ENCODE assay signal across 17 cellular contexts in genomic region chr4:139609647-139610046, GRCh38. TPM values are rescaled to one million over a fixed set of nuclear protein-coding genes. Genes with fewer than 3 reads are reported as not detected.
DNase-seq lines count a peak whose midpoint lies in the region; ATAC-seq and TF ChIP-seq lines count a peak whose summit lies in the region.
"Had no signal": no experiment of that assay in that cellular context is flagged by ENCODE, and none has a peak within 500 bp of the region (broad histone marks: within the 10 kb centered on the region; RNA-seq: fewer than 3 reads in every experiment).

No MANE protein-coding gene starts in this region.

- H3F3A ChIP-seq in MM.1S (ENCODE audit: insufficient read depth, low read length), result no peaks in the 10 kb centered on the region

- H3K27me3 ChIP-seq in ACC112 (ENCODE audit: insufficient read depth, low read length) (peaks cover 7% of the 10 kb centered on the region), HCT116 (ENCODE audit: insufficient read depth, low read length) (no peaks in the 10 kb centered on the region), MM.1S (replicated peaks; ENCODE audit: insufficient read depth, low read length) (no peaks in the 10 kb centered on the region)
- H3K27me3 ChIP-seq: gastrocnemius medialis, tibial nerve had no signal

- RAD21 ChIA-PET in HCT116 (lab: Charles Lee; ENCODE audit: low non-redundant PET in 1 of 2, low total read pairs in 2 of 2, uncharacterized antibody in 2 of 2, unreplicated experiment in 2 of 2), result no interaction called here

- no peak overlapping the region for H2AFZ ChIP-seq in ACC112 (ENCODE audit: low read length, unreplicated experiment)
- peak overlapping the region; percentile 56 for H2AFZ ChIP-seq in HCT116 (ENCODE audit: low read depth, low read length, poor library complexity, severe bottlenecking)
- H2AFZ ChIP-seq in MM.1S (ENCODE audit: low read length), result no peak overlapping the region

- H3K36me3 ChIP-seq in ACC112 (ENCODE audit: insufficient read depth, low read length), result no peaks in the 10 kb centered on the region
- H3K36me3 ChIP-seq in HCT116 (ENCODE audit: control insufficient read depth in 1 of 2, insufficient read depth in 2 of 2, low read length in 2 of 2), result no peaks in the 10 kb centered on the region
- no peaks in the 10 kb centered on the region for H3K36me3 ChIP-seq in MM.1S (replicated peaks; ENCODE audit: insufficient read depth, low read length)
- H3K36me3 ChIP-seq: gastrocnemius medialis, tibial nerve had no signal

- H3K4me1 ChIP-seq in ACC112 (ENCODE audit: control insufficient read depth, insufficient read depth, low read length, unreplicated experiment) (peaks cover 39% of the 10 kb centered on the region), HCT116 (ENCODE audit: control insufficient read depth in 1 of 2, insufficient read depth in 2 of 2, low read length in 2 of 2) (peaks cover 12 to 28% of the 10 kb centered on the region in 2 experiments; a peak in 3 of 4 replicates), MM.1S (ENCODE audit: low read length) (0 out of 2 replicates have a peak, but pooled peaks cover 3% of the 10 kb centered on the region)
- H3K4me1 ChIP-seq: gastrocnemius medialis had no signal

- TF ChIP-seq RAD21 in HCT116 (IDR thresholded peaks at IDR 0.05; ENCODE audit: low read depth), result no peak

- POLR2A ChIA-PET in HCT116 (lab: Charles Lee), result no interaction called here

- H3K9ac ChIP-seq in HCT116 (ENCODE audit: low read length) (no peak overlapping the region), MM.1S (ENCODE audit: low read length) (no peak overlapping the region)

- H3K27ac ChIP-seq in ACC112 (ENCODE audit: low read depth, low read length) (0 out of 2 replicates have a peak overlapping the region, but pooled peaks have one; percentile 0), HCT116 (ENCODE audit: low read depth, low read length) (peak overlapping the region; percentile 20; the same call in 1 of the 2 replicates), MM.1S (ENCODE audit: low read length) (no peak overlapping the region)
- H3K27ac ChIP-seq: gastrocnemius medialis, tibial nerve had no signal

- H3K79me2 ChIP-seq in ACC112 (ENCODE audit: control insufficient read depth, insufficient read depth, low read length, unreplicated experiment), result no peaks in the 10 kb centered on the region
- no peaks in the 10 kb centered on the region for H3K79me2 ChIP-seq in HCT116 (ENCODE audit: insufficient read depth, low read length)
- H3K79me2 ChIP-seq in MM.1S (ENCODE audit: low read length), result no peaks in the 10 kb centered on the region

- no peak for DNase-seq in HCT116 (ENCODE audit: low read depth, low spot score)
- peak; percentile 74 for DNase-seq in fibroblast of peridontal ligament (ENCODE audit: extremely low read depth)
- no peak for DNase-seq in stimulated activated CD4-positive, alpha-beta T cell treated with anti-CD3 and anti-CD28 coated beads, Interleukin-12 subunit alpha, Interleukin-12 subunit beta, amount 100 ng/mL, for 4 hours
- no peak for DNase-seq in MM.1S
- no peak for DNase-seq in activated CD8-positive, alpha-beta memory T cell treated with anti-CD3 and anti-CD28 coated beads for 24 hours
- no peak for DNase-seq in stimulated activated CD4-positive, alpha-beta T cell treated with anti-CD3 and anti-CD28 coated beads, Interleukin-2, amount 100 ng/mL, for 48 hours
- DNase-seq: activated CD8-positive, alpha-beta memory T cell treated with anti-CD3 and anti-CD28 coated beads, Interleukin-2, amount 50 U/mL, for 48 hours; activated naive CD8-positive, alpha-beta T cell treated with anti-CD3 and anti-CD28 coated beads, Interleukin-2, amount 10 ng/mL, durations not matched to agents 7 days and 5 days; cortex of kidney; DMS79 treated with DMSO at 0.1 percent for 48 hours; gastrocnemius medialis; NCI-H2029 treated with DMSO at 0.1 percent for 48 hours; stimulated activated CD8-positive, alpha-beta memory T cell treated with anti-CD3 and anti-CD28 coated beads, Interleukin-4, amount 100 ng/mL, for 48 hours had no signal

- BruUV-seq in HCT116 (replicated peaks; lab: Mats Ljungman, UMichigan), result no TSS peak

- TF ChIP-seq CTCF in HCT116 (IDR thresholded peaks at IDR 0.05 in 2 of 3, conservative IDR thresholded peaks at IDR 0.05 in 1 of 3; ENCODE audit: borderline replicate concordance in 1 of 3, insufficient read depth in 1 of 3, low read depth in 2 of 3, low read length in 2 of 3) (0 out of 6 replicates have a peak, but pooled peaks of 1 of the 3 experiments have one; percentile 11), MM.1S (IDR thresholded peaks at IDR 0.05; ENCODE audit: low read length) (no peak)

- H4K20me1 ChIP-seq in HCT116 (ENCODE audit: insufficient read depth) (no peaks in the 10 kb centered on the region), MM.1S (ENCODE audit: insufficient read depth, low read length) (no peaks in the 10 kb centered on the region)

- TF ChIP-seq POLR2A in HCT116 (IDR thresholded peaks at IDR 0.05; ENCODE audit: borderline replicate concordance, extremely low read depth, insufficient read depth, insufficient read length), result no peak

- H3K9me2 ChIP-seq in HCT116 (ENCODE audit: insufficient read depth), result no peaks in the 10 kb centered on the region
- no peaks in the 10 kb centered on the region for H3K9me2 ChIP-seq in MM.1S (replicated peaks; ENCODE audit: insufficient read depth, low read length)

- CTCF ChIA-PET in HCT116 (lab: Charles Lee), result interaction anchor here (1.2 to 2.9 kb wide), 4 partner anchors 10 to 47 kb away, joined by 3 to 9 read pairs (median 4); no protein-coding TSS in a partner anchor

- intact Hi-C loops in HCT116 (cut with micrococcal nuclease), result no loop called here

- H3K4me3 ChIP-seq in ACC112 (ENCODE audit: low read depth, low read length) (no peak overlapping the region), HCT116 (replicated peaks in 1 of 2; ENCODE audit: low read depth in 1 of 2, low read length in 2 of 2) (no peak overlapping the region), MM.1S (ENCODE audit: low read length) (no peak overlapping the region)
- H3K4me3 ChIP-seq: gastrocnemius medialis, tibial nerve had no signal

- H3K9me3 ChIP-seq in HCT116 (ENCODE audit: control insufficient read depth in 1 of 2, insufficient read depth in 1 of 2, low read depth in 1 of 2, low read length in 2 of 2) (no peaks in the 10 kb centered on the region), MM.1S (replicated peaks; ENCODE audit: insufficient read depth, low read length) (no peaks in the 10 kb centered on the region)
- H3K9me3 ChIP-seq: gastrocnemius medialis, tibial nerve had no signal

- H3K4me2 ChIP-seq in HCT116 (ENCODE audit: low read length) (peak overlapping the region; percentile 22), MM.1S (ENCODE audit: low read depth, low read length) (no peak overlapping the region)

- peak; percentile 84 for ATAC-seq in HCT116
- peak; percentile 58; the same call in 2 of the 3 replicates for ATAC-seq in SK-N-SH treated with all-trans-retinoic acid at 6 μM for 48 hours
- ATAC-seq: gastrocnemius medialis, WTC11 had no signal

TF ChIP-seq in HCT116, 20 proteins besides CTCF, POLR2A, EP300 and RAD21:
- TF ChIP-seq CEBPB (IDR thresholded peaks at IDR 0.05; ENCODE audit: low read depth), result no peak
- 0 out of 2 replicates have a peak, but pooled peaks have one; percentile 26 for TF ChIP-seq FOSL1 (IDR thresholded peaks at IDR 0.05; ENCODE audit: low read depth)

TF ChIP-seq in SK-N-SH treated with all-trans-retinoic acid at 6 μM for 48 hours, 23 proteins besides CTCF, POLR2A, EP300 and RAD21 (continues in another document):
- TF ChIP-seq PATZ1 (CRISPR knock-in tag; IDR thresholded peaks at IDR 0.05; ENCODE audit: borderline replicate concordance) (no peak), CSDC2 (CRISPR knock-in tag; IDR thresholded peaks at IDR 0.05) (no peak), CSRNP3 (CRISPR knock-in tag; IDR thresholded peaks at IDR 0.05) (no peak), RARB (CRISPR knock-in tag; IDR thresholded peaks at IDR 0.05) (no peak), ARNTL (CRISPR knock-in tag; IDR thresholded peaks at IDR 0.05; ENCODE audit: borderline replicate concordance, low read depth) (no peak), BACH2 (CRISPR knock-in tag; IDR thresholded peaks at IDR 0.05; ENCODE audit: borderline replicate concordance) (no peak), ZC3H10 (CRISPR knock-in tag; IDR thresholded peaks at IDR 0.05) (no peak), PPARA (CRISPR knock-in tag; IDR thresholded peaks at IDR 0.05; ENCODE audit: borderline replicate concordance) (no peak)

RNA-seq across cellular contexts. Expression of gene SETD7, which starts 53.6 kb away (rescaled TPM):
- 41.6 TPM for total RNA-seq in HCT116 (2021; ENCODE audit: unreplicated experiment)
- 18.5 and 20.8 TPM in 2 replicates for polyA plus RNA-seq in HCT116 (2012)

RNA-seq across cellular contexts. Expression of gene MGST2, which starts 56.0 kb away (rescaled TPM):
- total RNA-seq in HCT116 (2021; ENCODE audit: unreplicated experiment), result 24.3 TPM
- 12.3 and 20.6 TPM in 2 replicates for polyA plus RNA-seq in HCT116 (2012)
